1 cellular context compared by ENCODE assay signal in genomic region chr11:19756675-19757475, GRCh38.
TF ChIP-seq lines count a peak whose summit lies in the region.

No MANE protein-coding gene starts in this region.

TF ChIP-seq in endothelial cell of umbilical vein, 7 proteins besides CTCF, POLR2A, EP300 and RAD21:
- TF ChIP-seq MAX (IDR thresholded peaks at IDR 0.05; ENCODE audit: insufficient read depth, insufficient read length) (no peak), FOS (IDR thresholded peaks at IDR 0.05; ENCODE audit: borderline replicate concordance, insufficient read depth, low read length) (no peak), MYC (IDR thresholded peaks at IDR 0.05; ENCODE audit: low read depth, low read length) (no peak), POLR2AphosphoS5 (IDR thresholded peaks at IDR 0.05; ENCODE audit: insufficient read depth, low read depth, low read length) (no peak), JUN (IDR thresholded peaks at IDR 0.05; ENCODE audit: borderline replicate concordance, insufficient read depth, insufficient read length, low read depth) (no peak), GATA2 (IDR thresholded peaks at IDR 0.05; ENCODE audit: insufficient read depth, insufficient read length, low read depth, low read length) (no peak), EZH2 (IDR thresholded peaks at IDR 0.05; ENCODE audit: borderline replicate concordance, low read depth, low read length, severe bottlenecking) (no peak)
